14 cellular contexts compared by ENCODE assay signal in genomic region chr13:33261426-33262068, GRCh38. TPM values are rescaled to one million over a fixed set of nuclear protein-coding genes. Genes with fewer than 3 reads are reported as not detected.
DNase-seq lines count a peak whose midpoint lies in the region; ATAC-seq, FAIRE-seq and TF ChIP-seq lines count a peak whose summit lies in the region.
"Had no signal": no experiment of that assay in that cellular context is flagged by ENCODE, and none has a peak within 500 bp of the region (broad histone marks: within the 10 kb centered on the region; RNA-seq: fewer than 3 reads in every experiment).

No MANE protein-coding gene starts in this region.

- TF ChIP-seq POLR2A in heart left ventricle (IDR thresholded peaks at IDR 0.05) (no peak), gastroesophageal sphincter (IDR thresholded peaks at IDR 0.05) (no peak), upper lobe of left lung (IDR thresholded peaks at IDR 0.05) (no peak)

- H3K4me3 ChIP-seq in heart left ventricle (no peak overlapping the region), gastroesophageal sphincter (no peak overlapping the region), upper lobe of left lung (no peak overlapping the region)
- H3K4me3 ChIP-seq: skin epidermis had no signal

- H3K36me3 ChIP-seq in heart left ventricle (no peaks in the 10 kb centered on the region), gastroesophageal sphincter (no peaks in the 10 kb centered on the region), upper lobe of left lung (peaks cover 0 to under 1% (median 0%) of the 10 kb centered on the region in 4 donors)

- H3K9me3 Mint-ChIP-seq in neural crest cell: no peaks in the 10 kb centered on the region
- H3K9me3 Mint-ChIP-seq: naive thymus-derived CD4-positive, alpha-beta T cell had no signal

- no peaks in the 10 kb centered on the region for H3K27me3 Mint-ChIP-seq in neural crest cell (ENCODE audit: low read depth)

- ATAC-seq in heart left ventricle: no peak
- no peak for ATAC-seq in Right ventricle myocardium superior (ENCODE audit: poor library complexity)
- ATAC-seq in gastroesophageal sphincter: peak; percentile 21
- ATAC-seq in upper lobe of left lung (ENCODE audit: low FRiP score in 2 of 2): no peak
- ATAC-seq in GM21526 (IDR thresholded peaks at IDR 0.05; ENCODE audit: low FRiP score, unreplicated experiment): no peak
- ATAC-seq: naive thymus-derived CD4-positive, alpha-beta T cell had no signal

- H3K27ac Mint-ChIP-seq in neural crest cell (ENCODE audit: unreplicated experiment): peak overlapping the region; percentile 79
- H3K27ac Mint-ChIP-seq: naive thymus-derived CD4-positive, alpha-beta T cell had no signal

- H3K27ac ChIP-seq in heart left ventricle: peak overlapping the region; percentile 10 to 76 (median 39)
- H3K27ac ChIP-seq in gastroesophageal sphincter: peak overlapping the region; percentile 11 to 82 (median 78)
- peak overlapping the region; percentile 20 to 69 (median 56) for H3K27ac ChIP-seq in upper lobe of left lung
- H3K27ac ChIP-seq: HL-60 had no signal

- H3K4me1 Mint-ChIP-seq in neural crest cell: peaks cover 91% of the 10 kb centered on the region

- peaks cover 2% of the 10 kb centered on the region for H3K36me3 Mint-ChIP-seq in neural crest cell (ENCODE audit: low read depth)
- H3K36me3 Mint-ChIP-seq: naive thymus-derived CD4-positive, alpha-beta T cell had no signal

- H3K4me1 ChIP-seq in heart left ventricle (peaks cover 19 to 98% (median 70%) of the 10 kb centered on the region in 12 donors), gastroesophageal sphincter (peaks cover 23 to 98% (median 31%) of the 10 kb centered on the region in 3 donors), upper lobe of left lung (peaks cover 50 to 81% (median 70%) of the 10 kb centered on the region in 4 donors)

- DNase-seq in heart left ventricle: no peak
- no peak for DNase-seq in Right ventricle myocardium superior
- DNase-seq in neural crest cell (ENCODE audit: low read depth, low spot score): no peak
- no peak for DNase-seq in upper lobe of left lung
- DNase-seq in NCI-H446 (lab: John Stamatoyannopoulos, UW): no peak
- DNase-seq in RCC 7860 (ENCODE audit: low spot score): no peak
- DNase-seq: activated T-cell treated with anti-CD3 and anti-CD28 coated beads, Interleukin-2, amount 50 U/mL, for 48 hours; Caco-2; naive thymus-derived CD4-positive, alpha-beta T cell; NCI-H2029 treated with DMSO at 0.1 percent for 48 hours had no signal

- no peak for FAIRE-seq in RCC 7860 (lab: Jason Lieb, UNC)

- TF ChIP-seq CTCF in heart left ventricle (IDR thresholded peaks at IDR 0.05) (no peak), gastroesophageal sphincter (IDR thresholded peaks at IDR 0.05) (no peak), neural crest cell (conservative IDR thresholded peaks at IDR 0.05) (no peak), upper lobe of left lung (IDR thresholded peaks at IDR 0.05) (no peak)

- H3K9me3 ChIP-seq in heart left ventricle (no peaks in the 10 kb centered on the region), gastroesophageal sphincter (no peaks in the 10 kb centered on the region), upper lobe of left lung (no peaks in the 10 kb centered on the region)
- H3K9me3 ChIP-seq: Caco-2 had no signal

- WGBS in heart left ventricle, 4 donors: 71 to 85% (median 76%) methylated on average over 9 of the region's 9 CpGs
- WGBS in gastroesophageal sphincter (ENCODE audit: low coverage in 1 of 2), 2 donors: 22 to 40% methylated on average over 7 to 9 of the region's 9 CpGs
- 81 to 85% methylated on average over 9 of the region's 9 CpGs for WGBS in upper lobe of left lung, 2 donors

- TF ChIP-seq EP300 in gastroesophageal sphincter (IDR thresholded peaks at IDR 0.05) (no peak), upper lobe of left lung (IDR thresholded peaks at IDR 0.05) (no peak)

- intact Hi-C loops in heart left ventricle (cut with DNase I): no loop called here
- intact Hi-C loops in Right ventricle myocardium superior (cut with DNase I): no loop called here

- peak overlapping the region; percentile 32 for H3K4me3 Mint-ChIP-seq in neural crest cell
- H3K4me3 Mint-ChIP-seq: naive thymus-derived CD4-positive, alpha-beta T cell had no signal

- no peaks in the 10 kb centered on the region for H3K27me3 ChIP-seq in heart left ventricle
- no peaks in the 10 kb centered on the region for H3K27me3 ChIP-seq in gastroesophageal sphincter
- H3K27me3 ChIP-seq in upper lobe of left lung: no peaks in the 10 kb centered on the region

RNA-seq across cellular contexts. Expression of gene STARD13, which starts 24.0 kb away (rescaled TPM):
- total RNA-seq in heart left ventricle: 10 to 100 TPM; 18.6 to 39.2 (median 31.6) TPM
- polyA plus RNA-seq in heart left ventricle: 10 to 100 TPM in 1 of 2 donors, 1 to 10 TPM in 1; 9.3 to 15.1 TPM
- 36.4 TPM for total RNA-seq in Right ventricle myocardium superior
- 10 to 100 TPM; 46.2 to 63.3 (median 49.3) TPM for total RNA-seq in gastroesophageal sphincter
- total RNA-seq in neural crest cell: 23.6 and 24.2 TPM in 2 replicates
- 10 to 100 TPM; 43.6 to 76.5 (median 63.7) TPM for total RNA-seq in upper lobe of left lung
- polyA plus RNA-seq: naive thymus-derived CD4-positive, alpha-beta T cell had no signal
